ENCODE assay signal across 1 cellular context in the genomic region with DNA sequence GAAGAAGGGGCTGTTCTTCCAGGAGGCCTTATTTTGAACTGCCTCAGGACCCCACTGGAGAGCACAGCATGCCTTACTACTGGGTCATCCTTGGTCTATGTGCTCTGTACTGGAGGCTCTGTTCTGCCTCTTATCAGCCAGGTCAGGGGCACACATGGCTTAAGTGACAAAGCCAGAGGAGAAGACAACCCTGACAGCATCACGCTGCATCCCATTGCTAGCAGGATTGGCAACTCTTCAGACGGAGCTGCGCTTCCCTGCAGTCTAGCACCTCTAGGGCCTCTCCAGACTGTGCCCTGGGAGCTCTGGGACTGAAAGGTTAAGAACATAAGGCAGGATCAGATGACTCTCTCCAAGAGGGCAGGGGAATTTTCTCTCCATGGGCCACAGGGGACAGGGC.
TF ChIP-seq lines count a peak whose summit lies in the region.

No MANE protein-coding gene starts in this region.

TF ChIP-seq in GM23338, 12 proteins besides CTCF, POLR2A, EP300 and RAD21 (continued from another document):
- TF ChIP-seq, protein P1, sequence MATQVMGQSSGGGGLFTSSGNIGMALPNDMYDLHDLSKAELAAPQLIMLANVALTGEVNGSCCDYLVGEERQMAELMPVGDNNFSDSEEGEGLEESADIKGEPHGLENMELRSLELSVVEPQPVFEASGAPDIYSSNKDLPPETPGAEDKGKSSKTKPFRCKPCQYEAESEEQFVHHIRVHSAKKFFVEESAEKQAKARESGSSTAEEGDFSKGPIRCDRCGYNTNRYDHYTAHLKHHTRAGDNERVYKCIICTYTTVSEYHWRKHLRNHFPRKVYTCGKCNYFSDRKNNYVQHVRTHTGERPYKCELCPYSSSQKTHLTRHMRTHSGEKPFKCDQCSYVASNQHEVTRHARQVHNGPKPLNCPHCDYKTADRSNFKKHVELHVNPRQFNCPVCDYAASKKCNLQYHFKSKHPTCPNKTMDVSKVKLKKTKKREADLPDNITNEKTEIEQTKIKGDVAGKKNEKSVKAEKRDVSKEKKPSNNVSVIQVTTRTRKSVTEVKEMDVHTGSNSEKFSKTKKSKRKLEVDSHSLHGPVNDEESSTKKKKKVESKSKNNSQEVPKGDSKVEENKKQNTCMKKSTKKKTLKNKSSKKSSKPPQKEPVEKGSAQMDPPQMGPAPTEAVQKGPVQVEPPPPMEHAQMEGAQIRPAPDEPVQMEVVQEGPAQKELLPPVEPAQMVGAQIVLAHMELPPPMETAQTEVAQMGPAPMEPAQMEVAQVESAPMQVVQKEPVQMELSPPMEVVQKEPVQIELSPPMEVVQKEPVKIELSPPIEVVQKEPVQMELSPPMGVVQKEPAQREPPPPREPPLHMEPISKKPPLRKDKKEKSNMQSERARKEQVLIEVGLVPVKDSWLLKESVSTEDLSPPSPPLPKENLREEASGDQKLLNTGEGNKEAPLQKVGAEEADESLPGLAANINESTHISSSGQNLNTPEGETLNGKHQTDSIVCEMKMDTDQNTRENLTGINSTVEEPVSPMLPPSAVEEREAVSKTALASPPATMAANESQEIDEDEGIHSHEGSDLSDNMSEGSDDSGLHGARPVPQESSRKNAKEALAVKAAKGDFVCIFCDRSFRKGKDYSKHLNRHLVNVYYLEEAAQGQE (IDR thresholded peaks at IDR 0.05; ENCODE audit: unreplicated experiment) = no peak
- TF ChIP-seq EZH2phosphoT487 (IDR thresholded peaks at IDR 0.05; ENCODE audit: unreplicated experiment) (no peak), ZNF331 (CRISPR knock-in tag; IDR thresholded peaks at IDR 0.05; ENCODE audit: low read depth) (no peak), ZNF114 (CRISPR knock-in tag; IDR thresholded peaks at IDR 0.05) (no peak), CREB1 (CRISPR knock-in tag; IDR thresholded peaks at IDR 0.05; ENCODE audit: low read depth) (no peak), STAT1 (IDR thresholded peaks at IDR 0.05; ENCODE audit: unreplicated experiment) (no peak)
- TF ChIP-seq, protein P2, sequence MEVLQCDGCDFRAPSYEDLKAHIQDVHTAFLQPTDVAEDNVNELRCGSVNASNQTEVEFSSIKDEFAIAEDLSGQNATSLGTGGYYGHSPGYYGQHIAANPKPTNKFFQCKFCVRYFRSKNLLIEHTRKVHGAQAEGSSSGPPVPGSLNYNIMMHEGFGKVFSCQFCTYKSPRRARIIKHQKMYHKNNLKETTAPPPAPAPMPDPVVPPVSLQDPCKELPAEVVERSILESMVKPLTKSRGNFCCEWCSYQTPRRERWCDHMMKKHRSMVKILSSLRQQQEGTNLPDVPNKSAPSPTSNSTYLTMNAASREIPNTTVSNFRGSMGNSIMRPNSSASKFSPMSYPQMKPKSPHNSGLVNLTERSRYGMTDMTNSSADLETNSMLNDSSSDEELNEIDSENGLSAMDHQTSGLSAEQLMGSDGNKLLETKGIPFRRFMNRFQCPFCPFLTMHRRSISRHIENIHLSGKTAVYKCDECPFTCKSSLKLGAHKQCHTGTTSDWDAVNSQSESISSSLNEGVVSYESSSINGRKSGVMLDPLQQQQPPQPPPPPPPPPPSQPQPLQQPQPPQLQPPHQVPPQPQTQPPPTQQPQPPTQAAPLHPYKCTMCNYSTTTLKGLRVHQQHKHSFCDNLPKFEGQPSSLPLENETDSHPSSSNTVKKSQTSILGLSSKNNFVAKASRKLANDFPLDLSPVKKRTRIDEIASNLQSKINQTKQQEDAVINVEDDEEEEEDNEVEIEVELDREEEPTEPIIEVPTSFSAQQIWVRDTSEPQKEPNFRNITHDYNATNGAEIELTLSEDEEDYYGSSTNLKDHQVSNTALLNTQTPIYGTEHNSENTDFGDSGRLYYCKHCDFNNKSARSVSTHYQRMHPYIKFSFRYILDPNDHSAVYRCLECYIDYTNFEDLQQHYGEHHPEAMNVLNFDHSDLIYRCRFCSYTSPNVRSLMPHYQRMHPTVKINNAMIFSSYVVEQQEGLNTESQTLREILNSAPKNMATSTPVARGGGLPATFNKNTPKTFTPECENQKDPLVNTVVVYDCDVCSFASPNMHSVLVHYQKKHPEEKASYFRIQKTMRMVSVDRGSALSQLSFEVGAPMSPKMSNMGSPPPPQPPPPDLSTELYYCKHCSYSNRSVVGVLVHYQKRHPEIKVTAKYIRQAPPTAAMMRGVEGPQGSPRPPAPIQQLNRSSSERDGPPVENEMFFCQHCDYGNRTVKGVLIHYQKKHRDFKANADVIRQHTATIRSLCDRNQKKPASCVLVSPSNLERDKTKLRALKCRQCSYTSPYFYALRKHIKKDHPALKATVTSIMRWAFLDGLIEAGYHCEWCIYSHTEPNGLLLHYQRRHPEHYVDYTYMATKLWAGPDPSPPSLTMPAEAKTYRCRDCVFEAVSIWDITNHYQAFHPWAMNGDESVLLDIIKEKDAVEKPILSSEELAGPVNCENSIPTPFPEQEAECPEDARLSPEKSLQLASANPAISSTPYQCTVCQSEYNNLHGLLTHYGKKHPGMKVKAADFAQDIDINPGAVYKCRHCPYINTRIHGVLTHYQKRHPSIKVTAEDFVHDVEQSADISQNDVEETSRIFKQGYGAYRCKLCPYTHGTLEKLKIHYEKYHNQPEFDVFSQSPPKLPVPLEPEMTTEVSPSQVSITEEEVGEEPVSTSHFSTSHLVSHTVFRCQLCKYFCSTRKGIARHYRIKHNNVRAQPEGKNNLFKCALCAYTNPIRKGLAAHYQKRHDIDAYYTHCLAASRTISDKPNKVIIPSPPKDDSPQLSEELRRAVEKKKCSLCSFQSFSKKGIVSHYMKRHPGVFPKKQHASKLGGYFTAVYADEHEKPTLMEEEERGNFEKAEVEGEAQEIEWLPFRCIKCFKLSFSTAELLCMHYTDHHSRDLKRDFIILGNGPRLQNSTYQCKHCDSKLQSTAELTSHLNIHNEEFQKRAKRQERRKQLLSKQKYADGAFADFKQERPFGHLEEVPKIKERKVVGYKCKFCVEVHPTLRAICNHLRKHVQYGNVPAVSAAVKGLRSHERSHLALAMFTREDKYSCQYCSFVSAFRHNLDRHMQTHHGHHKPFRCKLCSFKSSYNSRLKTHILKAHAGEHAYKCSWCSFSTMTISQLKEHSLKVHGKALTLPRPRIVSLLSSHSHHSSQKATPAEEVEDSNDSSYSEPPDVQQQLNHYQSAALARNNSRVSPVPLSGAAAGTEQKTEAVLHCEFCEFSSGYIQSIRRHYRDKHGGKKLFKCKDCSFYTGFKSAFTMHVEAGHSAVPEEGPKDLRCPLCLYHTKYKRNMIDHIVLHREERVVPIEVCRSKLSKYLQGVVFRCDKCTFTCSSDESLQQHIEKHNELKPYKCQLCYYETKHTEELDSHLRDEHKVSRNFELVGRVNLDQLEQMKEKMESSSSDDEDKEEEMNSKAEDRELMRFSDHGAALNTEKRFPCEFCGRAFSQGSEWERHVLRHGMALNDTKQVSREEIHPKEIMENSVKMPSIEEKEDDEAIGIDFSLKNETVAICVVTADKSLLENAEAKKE (CRISPR knock-in tag; IDR thresholded peaks at IDR 0.05) = no peak
